8 cellular contexts compared by ENCODE assay signal in genomic region chr10:30058111-30058510, GRCh38. TPM values are rescaled to one million over a fixed set of nuclear protein-coding genes. Genes with fewer than 3 reads are reported as not detected.
DNase-seq lines count a peak whose midpoint lies in the region; ATAC-seq and TF ChIP-seq lines count a peak whose summit lies in the region.
"Had no signal": no experiment of that assay in that cellular context is flagged by ENCODE, and none has a peak within 500 bp of the region (broad histone marks: within the 10 kb centered on the region; RNA-seq: fewer than 3 reads in every experiment).

No MANE protein-coding gene starts in this region.

- no peak for TF ChIP-seq CTCF in astrocyte of the cerebellum (IDR thresholded peaks at IDR 0.05; ENCODE audit: low read depth, low read length, missing control alignments)
- no peak for TF ChIP-seq CTCF in left lung (IDR thresholded peaks at IDR 0.05)

- DNase-seq in HT-29 (ENCODE audit: low spot score) (peak; percentile 25), astrocyte of the cerebellum (ENCODE audit: low read depth) (no peak), left lung (no peak), NOMO-1 treated with DMSO at 0.1 percent for 48 hours (lab: John Stamatoyannopoulos, UW; ENCODE audit: unreplicated experiment) (no peak), DMS79 (lab: John Stamatoyannopoulos, UW) (no peak), iPS-NIHi7 (ENCODE audit: extremely low spot score) (no peak)
- DNase-seq: activated naive CD4-positive, alpha-beta T cell treated with anti-CD3 and anti-CD28 coated beads, Interleukin-2, amount 50 U/mL, for 16 hours had no signal

- in situ Hi-C loops in astrocyte of the cerebellum (cut with HindIII; ENCODE audit: low sequenced_read_pairs) = no loop called here

- H3K27ac ChIP-seq in left lung = peak overlapping the region; percentile 85
- no peak overlapping the region for H3K27ac ChIP-seq in stomach smooth muscle (ENCODE audit: low read length)

- H3K4me1 ChIP-seq in left lung = peaks cover 16 to 42% of the 10 kb centered on the region in 2 donors
- peaks cover 16% of the 10 kb centered on the region for H3K4me1 ChIP-seq in stomach smooth muscle (ENCODE audit: control insufficient read depth, insufficient read depth, low read length)

- intact Hi-C loops in left lung (cut with DNase I) = no loop called here

- H3K9ac ChIP-seq in stomach smooth muscle (ENCODE audit: low read length in 2 of 2) = peak overlapping the region; percentile 21 to 35

- H3K4me3 ChIP-seq in astrocyte of the cerebellum (ENCODE audit: low read depth, low read length) (peak overlapping the region; percentile 59), left lung (peak overlapping the region; percentile 55 to 82), stomach smooth muscle (ENCODE audit: low read length in 2 of 2) (peak overlapping the region; percentile 50 to 79)

- H3K9me3 ChIP-seq in left lung (no peaks in the 10 kb centered on the region), stomach smooth muscle (ENCODE audit: control insufficient read depth in 2 of 2, low read length in 2 of 2) (no peaks in the 10 kb centered on the region)

- no peaks in the 10 kb centered on the region for H3K36me3 ChIP-seq in left lung
- H3K36me3 ChIP-seq in stomach smooth muscle (ENCODE audit: control insufficient read depth in 2 of 2, insufficient read depth in 2 of 2, low read length in 2 of 2) = no peaks in the 10 kb centered on the region

- H3K27me3 ChIP-seq in left lung (peaks cover 0 to 41% of the 10 kb centered on the region in 2 donors), stomach smooth muscle (ENCODE audit: control insufficient read depth in 1 of 2, insufficient read depth in 2 of 2, low read length in 2 of 2) (peaks cover 0 to 2% of the 10 kb centered on the region in 2 donors)

- ATAC-seq in left lung = no peak

RNA-seq across cellular contexts. Expression of gene JCAD, which starts 1.3 kb away (rescaled TPM):
- 3.9 and 5.7 TPM in 2 replicates for total RNA-seq in HT-29 (2014; rRNA removed; shearing (Covaris generic))
- total RNA-seq in left lung = 10 to 100 TPM; 28.7 to 43.1 TPM
